2 cellular contexts compared by ENCODE assay signal in the genomic region with DNA sequence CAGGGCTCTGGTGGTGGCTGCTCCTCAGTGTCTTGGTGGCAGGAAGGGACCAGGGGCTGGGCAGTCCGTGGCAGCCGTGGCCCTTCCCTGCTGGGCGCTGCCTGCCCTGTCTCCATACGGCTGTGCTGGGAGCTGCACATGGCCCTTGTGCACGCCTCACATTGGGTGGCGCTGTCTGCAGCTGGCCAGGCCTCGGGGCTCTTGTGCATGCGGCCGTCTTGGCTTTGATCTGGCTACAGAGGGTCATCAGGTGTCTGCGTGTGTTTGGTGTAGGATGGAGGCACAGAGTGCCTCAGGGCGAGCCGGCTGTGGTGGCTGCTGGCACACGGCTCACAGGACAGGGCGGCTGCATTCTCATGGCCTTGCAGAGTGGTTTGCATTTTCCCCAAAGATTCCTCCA.
TF ChIP-seq lines count a peak whose summit lies in the region.

No MANE protein-coding gene starts in this region.

TF ChIP-seq in GM23338, 12 proteins besides CTCF, POLR2A, EP300 and RAD21 (continues in another document):
- TF ChIP-seq CREB1 (CRISPR knock-in tag; IDR thresholded peaks at IDR 0.05; ENCODE audit: low read depth) (no peak), EZH2phosphoT487 (IDR thresholded peaks at IDR 0.05; ENCODE audit: unreplicated experiment) (no peak), EZH2 (IDR thresholded peaks at IDR 0.05; ENCODE audit: low read depth, unreplicated experiment) (no peak), ZNF462 (CRISPR knock-in tag; IDR thresholded peaks at IDR 0.05) (no peak), JUNB (IDR thresholded peaks at IDR 0.05; ENCODE audit: unreplicated experiment) (no peak), ETS1 (IDR thresholded peaks at IDR 0.05) (no peak), POLR2AphosphoS5 (IDR thresholded peaks at IDR 0.05; ENCODE audit: low read depth) (no peak), ZNF331 (CRISPR knock-in tag; IDR thresholded peaks at IDR 0.05; ENCODE audit: low read depth) (no peak), STAT1 (IDR thresholded peaks at IDR 0.05; ENCODE audit: unreplicated experiment) (no peak), ZNF114 (CRISPR knock-in tag; IDR thresholded peaks at IDR 0.05) (no peak), NANOG (IDR thresholded peaks at IDR 0.05; ENCODE audit: borderline replicate concordance) (no peak)

TF ChIP-seq in K562, 482 proteins besides CTCF, POLR2A, EP300 and RAD21:
- TF ChIP-seq POLR2G (IDR thresholded peaks at IDR 0.05; ENCODE audit: low read depth, low read length) (0 out of 2 replicates have a peak, but pooled peaks have one; percentile 16), SNAPC5 (CRISPR knock-in tag; IDR thresholded peaks at IDR 0.05) (no peak)
